Comparison of ENCODE assay signal across 8 cellular contexts in genomic region chr20:50189681-50190250, GRCh38. TPM values are rescaled to one million over a fixed set of nuclear protein-coding genes. Genes with fewer than 3 reads are reported as not detected.
DNase-seq lines count a peak whose midpoint lies in the region; ATAC-seq and TF ChIP-seq lines count a peak whose summit lies in the region.

No MANE protein-coding gene starts in this region.

- peak overlapping the region; percentile 59 for H3K56ac ChIP-seq in mesendoderm (ENCODE audit: low read length)

- peaks cover 34% of the 10 kb centered on the region for H3K4me1 Mint-ChIP-seq in MCF 10A (ENCODE audit: insufficient read depth, unreplicated experiment)

- H3K4me2 ChIP-seq in mesendoderm (ENCODE audit: low read length), result peak overlapping the region; percentile 63

- no peak for ATAC-seq in HG03039 (IDR thresholded peaks at IDR 0.05; ENCODE audit: unreplicated experiment)

- no peaks in the 10 kb centered on the region for H3K27me3 Mint-ChIP-seq in MCF 10A (ENCODE audit: insufficient read depth, unreplicated experiment)

- no peak overlapping the region for H3K4me3 Mint-ChIP-seq in MCF 10A (ENCODE audit: unreplicated experiment)

- no TSS peak for BruUV-seq in MCF 10A (replicated peaks; lab: Mats Ljungman, UMichigan)

- H3K27me3 ChIP-seq in Peyer's patch, result no peaks in the 10 kb centered on the region
- H3K27me3 ChIP-seq in mesendoderm (ENCODE audit: insufficient read depth, low read length, poor library complexity), result no peaks in the 10 kb centered on the region
- H3K27me3 ChIP-seq in tibial nerve, result no peaks in the 10 kb centered on the region

- H3K4me3 ChIP-seq in Peyer's patch, result peak overlapping the region; percentile 61 to 95 (median 94)
- no peak overlapping the region for H3K4me3 ChIP-seq in mesendoderm (ENCODE audit: low read length)
- H3K4me3 ChIP-seq in tibial nerve, result peak overlapping the region in 2 of 4 donors; percentile 85 to 89

- H3K23ac ChIP-seq in mesendoderm (ENCODE audit: low read length), result no peak overlapping the region

- H3K27ac ChIP-seq in Peyer's patch (peak overlapping the region; percentile 95 to 100 (median 96)), mesendoderm (ENCODE audit: low read depth, low read length) (no peak overlapping the region), tibial nerve (peak overlapping the region; percentile 97 to 100 (median 99))

- no CpG with 5 or more reads among the region's 29 CpGs for WGBS in mesendoderm (ENCODE audit: extremely low coverage, insufficient coverage, low lambda C conversion rate)
- WGBS in tibial nerve, 2 donors, result 35 to 36% methylated on average over 18 to 29 of the region's 29 CpGs

- H3K79me2 ChIP-seq in mesendoderm (ENCODE audit: control insufficient read depth, insufficient read depth, low read length), result peaks cover 20% of the 10 kb centered on the region

- H3K9me3 Mint-ChIP-seq in MCF 10A (ENCODE audit: unreplicated experiment), result no peaks in the 10 kb centered on the region

- no peak for TF ChIP-seq POLR2A in Peyer's patch (IDR thresholded peaks at IDR 0.05)
- no peak for TF ChIP-seq POLR2A in tibial nerve (IDR thresholded peaks at IDR 0.05)

- no peak overlapping the region for H2BK5ac ChIP-seq in mesendoderm (ENCODE audit: low read length)

- no peak for TF ChIP-seq EP300 in tibial nerve (IDR thresholded peaks at IDR 0.05)

- DNase-seq in Daoy (ENCODE audit: low read depth) (peak; percentile 13), Peyer's patch (peak; percentile 61 to 90 (median 90)), MCF 10A (ENCODE audit: unreplicated experiment) (peak; percentile 23), mesendoderm (peak; percentile 38), tibial nerve (ENCODE audit: low spot score in 2 of 2) (no peak), HEK293T (ENCODE audit: extremely low spot score) (no peak), NCI-H2171 (lab: John Stamatoyannopoulos, UW) (no peak)

- no peak overlapping the region for H3K27ac Mint-ChIP-seq in MCF 10A (ENCODE audit: low read depth, unreplicated experiment)

- H4K8ac ChIP-seq in mesendoderm (ENCODE audit: low read depth, low read length), result no peak overlapping the region

- intact Hi-C loops in MCF 10A (cut with micrococcal nuclease), result loop anchor here (1.0 to 5.0 kb wide), 3 partner anchors 271 to 553 kb away; no protein-coding TSS in a partner anchor

- H3K4ac ChIP-seq in mesendoderm (ENCODE audit: low read depth, low read length), result no peak overlapping the region

- POLR2A ChIA-PET in MCF 10A (lab: Yijun Ruan, JAX), result interaction anchor here (0.7 to 4.6 kb wide), 15 partner anchors 78 to 540 kb away, joined by 3 to 79 read pairs (median 7); no protein-coding TSS in a partner anchor
- POLR2A ChIA-PET in HEK293T (lab: Yijun Ruan, JAX), result interaction anchor here (1.1 to 1.3 kb wide), 2 partner anchors 36 to 96 kb away, joined by 4 read pairs; no protein-coding TSS in a partner anchor

- no peak overlapping the region for H2BK15ac ChIP-seq in mesendoderm (replicated peaks; ENCODE audit: low read depth)

- H3K4me1 ChIP-seq in Peyer's patch, result peaks cover 0 to 16% (median 11%) of the 10 kb centered on the region in 4 donors
- H3K4me1 ChIP-seq in mesendoderm (ENCODE audit: control insufficient read depth, low read depth, low read length), result peaks cover 15% of the 10 kb centered on the region
- H3K4me1 ChIP-seq in tibial nerve, result peaks cover 0 to 43% (median 6%) of the 10 kb centered on the region in 4 donors

- H3K9me3 ChIP-seq in Peyer's patch (no peaks in the 10 kb centered on the region), tibial nerve (no peaks in the 10 kb centered on the region)

- H2AK5ac ChIP-seq in mesendoderm (ENCODE audit: low read length), result no peak overlapping the region

- H3K36me3 ChIP-seq in Peyer's patch (peaks cover 0 to 16% (median 0%) of the 10 kb centered on the region in 3 donors), mesendoderm (ENCODE audit: control insufficient read depth, insufficient read depth, low read length) (no peaks in the 10 kb centered on the region), tibial nerve (peaks cover 2 to 30% (median 3%) of the 10 kb centered on the region in 3 donors)

- no peak overlapping the region for H2BK120ac ChIP-seq in mesendoderm (ENCODE audit: low read depth, low read length)

- peaks cover 34% of the 10 kb centered on the region for H3K36me3 Mint-ChIP-seq in MCF 10A (ENCODE audit: insufficient read depth, unreplicated experiment)

- H3K9ac ChIP-seq in mesendoderm (ENCODE audit: low read length), result peak overlapping the region; percentile 35

- H3K79me1 ChIP-seq in mesendoderm (ENCODE audit: low read length), result peaks cover 16% of the 10 kb centered on the region

- TF ChIP-seq CTCF in Peyer's patch (IDR thresholded peaks at IDR 0.05), result no peak
- TF ChIP-seq CTCF in MCF 10A (IDR thresholded peaks at IDR 0.05; ENCODE audit: unreplicated experiment), result no peak
- no peak for TF ChIP-seq CTCF in tibial nerve (IDR thresholded peaks at IDR 0.05)

- no peak overlapping the region for H3K18ac ChIP-seq in mesendoderm (ENCODE audit: low read length)

- H4K5ac ChIP-seq in mesendoderm (ENCODE audit: low read length), result no peak overlapping the region

- CTCF ChIA-PET in MCF 10A (lab: Yijun Ruan, JAX) (interaction anchor here (0.5 to 12.7 kb wide), 14 partner anchors 35 to 701 kb away, joined by 3 to 295 read pairs (median 3); no protein-coding TSS in a partner anchor), HEK293T (lab: Yijun Ruan, JAX) (no interaction called here)

TF ChIP-seq in HEK293T, 16 proteins besides CTCF, POLR2A, EP300 and RAD21:
- TF ChIP-seq SUZ12 (IDR thresholded peaks at IDR 0.05) (no peak), ELF4 (IDR thresholded peaks at IDR 0.05) (no peak), BHLHE40 (IDR thresholded peaks at IDR 0.05; ENCODE audit: borderline replicate concordance) (no peak), HDGF (IDR thresholded peaks at IDR 0.05; ENCODE audit: borderline replicate concordance) (no peak), TARDBP (IDR thresholded peaks at IDR 0.05) (no peak)

RNA-seq across cellular contexts. Expression of gene CEBPB, which starts 0.9 kb away (rescaled TPM):
- total RNA-seq in Daoy (2014; rRNA removed; shearing (Covaris generic)), result 29.5 and 38.0 TPM in 2 replicates
- total RNA-seq in Peyer's patch (10 to 100 TPM; 13.8 to 41.3 (median 27.8) TPM), MCF 10A (2022) (221 and 226 TPM in 2 replicates), tibial nerve (100 to 1,000 TPM; 202 to 524 (median 275) TPM)
- 22.5 TPM for polyA plus RNA-seq in mesendoderm (2013, experiment 1 of 2)
- 22.8 TPM for polyA plus RNA-seq in mesendoderm (2013, experiment 2 of 2)

RNA-seq across cellular contexts. Expression of gene PEDS1, which starts 36.2 kb away (rescaled TPM):
- 21.7 and 23.6 TPM in 2 replicates for total RNA-seq in Daoy (2014; rRNA removed; shearing (Covaris generic))
- total RNA-seq in Peyer's patch (10 to 100 TPM; 13.2 to 34.3 (median 24.5) TPM), MCF 10A (2022) (26.0 and 30.5 TPM in 2 replicates), tibial nerve (10 to 100 TPM; 26.4 to 36.7 (median 35.5) TPM)
- 59.8 TPM for polyA plus RNA-seq in mesendoderm (2013, experiment 1 of 2)
- 57.8 TPM for polyA plus RNA-seq in mesendoderm (2013, experiment 2 of 2)

Comparison
In these comparisons a context has a peak if more than half of its experiments do, and no peak if none do; other contexts are left out.
1. DNase-seq: peak in Daoy (single experiment), Peyer's patch (3 of 3), MCF 10A (single experiment) and mesendoderm (single experiment); none in tibial nerve (0 of 2), HEK293T (single experiment) and NCI-H2171 (single experiment).